1 cellular context compared by ENCODE assay signal in genomic region chr16:61595605-61596004, GRCh38.
A peak's percentile ranks its signal among the peaks of the same experiment; 100 is the strongest.
TF ChIP-seq lines count a peak whose summit lies in the region.

No MANE protein-coding gene starts in this region.

TF ChIP-seq in HepG2, 621 proteins besides CTCF, POLR2A, EP300 and RAD21 (continued from another document):
- TF ChIP-seq KIAA2018 (CRISPR knock-in tag; IDR thresholded peaks at IDR 0.05; ENCODE audit: borderline replicate concordance) (no peak), CSRNP1 (CRISPR knock-in tag; IDR thresholded peaks at IDR 0.05) (no peak), HNF4A (CRISPR knock-in tag; IDR thresholded peaks at IDR 0.05) (peak; percentile 81), ZNF18 (CRISPR knock-in tag; IDR thresholded peaks at IDR 0.05; ENCODE audit: insufficient replicate concordance) (no peak), ZNF138 (CRISPR knock-in tag; IDR thresholded peaks at IDR 0.05; ENCODE audit: low read depth) (no peak), AHDC1 (CRISPR knock-in tag; IDR thresholded peaks at IDR 0.05; ENCODE audit: borderline replicate concordance) (peak; percentile 47; the same call in 1 of the 2 replicates)
